In genomic region chr16:86680661-86681439, GRCh38 we compare ENCODE assay signal across 12 cellular contexts.
DNase-seq lines count a peak whose midpoint lies in the region; ATAC-seq and TF ChIP-seq lines count a peak whose summit lies in the region.
"Had no signal": no experiment of that assay in that cellular context is flagged by ENCODE, and none has a peak within 500 bp of the region (broad histone marks: within the 10 kb centered on the region; RNA-seq: fewer than 3 reads in every experiment).

No MANE protein-coding gene starts in this region.

- DNase-seq in GM23248 = peak; percentile 26
- DNase-seq in astrocyte of the hippocampus (ENCODE audit: low read depth, low spot score) = peak; percentile 65
- DNase-seq in right atrium auricular region (ENCODE audit: low spot score) = no peak
- DNase-seq in stomach = no peak
- DNase-seq in naive thymus-derived CD4-positive, alpha-beta T cell = no peak
- no peak for DNase-seq in NCI-H526 (lab: John Stamatoyannopoulos, UW)
- no peak for DNase-seq in 8988T
- no peak for DNase-seq in activated naive CD8-positive, alpha-beta T cell treated with anti-CD3 and anti-CD28 coated beads for 36 hours
- DNase-seq: activated B cell treated with CpG ODN at 0.5 μM for 24 hours; effector memory CD4-positive, alpha-beta T cell; KBM-7 had no signal

- H3F3A ChIP-seq in GM23248 (ENCODE audit: insufficient read depth) = peaks cover 29% of the 10 kb centered on the region

- H3K4me1 ChIP-seq in GM23248 (ENCODE audit: insufficient read depth) (peaks cover 28% of the 10 kb centered on the region), right atrium auricular region (peaks cover 0 to 16% of the 10 kb centered on the region in 2 donors), stomach (no peaks in the 10 kb centered on the region)
- no peaks in the 10 kb centered on the region for H3K4me1 ChIP-seq in naive thymus-derived CD4-positive, alpha-beta T cell (ENCODE audit: control insufficient read depth in 2 of 2, insufficient read depth in 2 of 2, low read length in 2 of 2)

- no peaks in the 10 kb centered on the region for H3K9me2 ChIP-seq in GM23248 (ENCODE audit: insufficient read depth)

- POLR2A ChIA-PET in naive thymus-derived CD4-positive, alpha-beta T cell (lab: Charles Lee) = no interaction called here

- no peak for ATAC-seq in naive thymus-derived CD4-positive, alpha-beta T cell

- H3K36me3 Mint-ChIP-seq in naive thymus-derived CD4-positive, alpha-beta T cell = peaks cover 0 to 6% (median 4%) of the 10 kb centered on the region in 5 donors
- no peaks in the 10 kb centered on the region for H3K36me3 Mint-ChIP-seq in activated naive CD8-positive, alpha-beta T cell treated with anti-CD3 and anti-CD28 coated beads for 36 hours

- H3K79me2 ChIP-seq in GM23248 (ENCODE audit: insufficient read depth) = no peaks in the 10 kb centered on the region

- WGBS in GM23248 (ENCODE audit: low coverage in 1 of 2, low lambda C conversion rate in 2 of 2, missing lambda C conversion rate in 2 of 2), 2 experiments = 58 to 66% methylated on average over 25 to 26 of the region's 26 CpGs
- WGBS in stomach, 5 donors = 67 to 80% (median 75%) methylated on average over 26 of the region's 26 CpGs

- intact Hi-C loops in stomach (cut with DNase I; ENCODE audit: low total_unique reads) = no loop called here
- intact Hi-C loops in naive thymus-derived CD4-positive, alpha-beta T cell (cut with micrococcal nuclease) = no loop called here

- H3K36me3 ChIP-seq in GM23248 (ENCODE audit: low read depth) = no peaks in the 10 kb centered on the region
- no peaks in the 10 kb centered on the region for H3K36me3 ChIP-seq in right atrium auricular region
- no peaks in the 10 kb centered on the region for H3K36me3 ChIP-seq in stomach
- no peaks in the 10 kb centered on the region for H3K36me3 ChIP-seq in naive thymus-derived CD4-positive, alpha-beta T cell (ENCODE audit: control insufficient read depth in 2 of 3, insufficient read depth in 3 of 3, low read length in 3 of 3)
- H3K36me3 ChIP-seq: neutrophil had no signal

- no peak overlapping the region for H2AFZ ChIP-seq in GM23248

- 0 out of 2 replicates have a peak overlapping the region, but pooled peaks have one; percentile 10 for H3K9ac ChIP-seq in GM23248

- H3K4me3 Mint-ChIP-seq in naive thymus-derived CD4-positive, alpha-beta T cell = no peak overlapping the region
- H3K4me3 Mint-ChIP-seq in activated naive CD8-positive, alpha-beta T cell treated with anti-CD3 and anti-CD28 coated beads for 36 hours = no peak overlapping the region
- H3K4me3 Mint-ChIP-seq: activated B cell treated with CpG ODN at 0.5 μM for 24 hours had no signal

- H3K4me3 ChIP-seq in GM23248 = peak overlapping the region; percentile 35
- peak overlapping the region in 1 of 2 donors; percentile 15 for H3K4me3 ChIP-seq in right atrium auricular region
- no peak overlapping the region for H3K4me3 ChIP-seq in stomach
- no peak overlapping the region for H3K4me3 ChIP-seq in naive thymus-derived CD4-positive, alpha-beta T cell (ENCODE audit: low read length)

- H3K9me3 ChIP-seq in GM23248 (ENCODE audit: low read depth) (no peaks in the 10 kb centered on the region), right atrium auricular region (no peaks in the 10 kb centered on the region), stomach (peaks cover 0 to 11% (median 0%) of the 10 kb centered on the region in 4 donors)
- no peaks in the 10 kb centered on the region for H3K9me3 ChIP-seq in naive thymus-derived CD4-positive, alpha-beta T cell (ENCODE audit: control insufficient read depth in 2 of 3, low read length in 3 of 3)
- H3K9me3 ChIP-seq: neutrophil had no signal

- no peak for TF ChIP-seq POLR2A in stomach (IDR thresholded peaks at IDR 0.05)

- H3K9me3 Mint-ChIP-seq in naive thymus-derived CD4-positive, alpha-beta T cell = peaks cover 0 to 20% (median 5%) of the 10 kb centered on the region in 11 donors
- H3K9me3 Mint-ChIP-seq in activated naive CD8-positive, alpha-beta T cell treated with anti-CD3 and anti-CD28 coated beads for 36 hours = no peaks in the 10 kb centered on the region
- H3K9me3 Mint-ChIP-seq: activated B cell treated with CpG ODN at 0.5 μM for 24 hours had no signal

- no peak overlapping the region for H3K27ac Mint-ChIP-seq in naive thymus-derived CD4-positive, alpha-beta T cell
- no peak overlapping the region for H3K27ac Mint-ChIP-seq in activated naive CD8-positive, alpha-beta T cell treated with anti-CD3 and anti-CD28 coated beads for 36 hours
- H3K27ac Mint-ChIP-seq: activated B cell treated with CpG ODN at 0.5 μM for 24 hours had no signal

- H3K27me3 Mint-ChIP-seq in naive thymus-derived CD4-positive, alpha-beta T cell = peaks cover 5 to 37% (median 24%) of the 10 kb centered on the region in 5 donors
- peaks cover 25% of the 10 kb centered on the region for H3K27me3 Mint-ChIP-seq in activated naive CD8-positive, alpha-beta T cell treated with anti-CD3 and anti-CD28 coated beads for 36 hours

- in situ Hi-C loops in GM23248 (cut with MboI) = no loop called here

- H3K4me2 ChIP-seq in GM23248 (ENCODE audit: unreplicated experiment) = peak overlapping the region; percentile 51

- TF ChIP-seq CTCF in right atrium auricular region (IDR thresholded peaks at IDR 0.05) (no peak), stomach (IDR thresholded peaks at IDR 0.05) (no peak)

- no peaks in the 10 kb centered on the region for H4K20me1 ChIP-seq in GM23248 (ENCODE audit: insufficient read depth)

- CTCF ChIA-PET in naive thymus-derived CD4-positive, alpha-beta T cell (lab: Charles Lee) = interaction anchor here (0.6 kb wide), 1 partner anchor 695 kb away, joined by 3 read pairs; no protein-coding TSS in a partner anchor

- no peaks in the 10 kb centered on the region for H3K27me3 ChIP-seq in GM23248 (replicated peaks; ENCODE audit: insufficient read depth)
- no peaks in the 10 kb centered on the region for H3K27me3 ChIP-seq in right atrium auricular region
- H3K27me3 ChIP-seq in stomach = peaks cover 0 to 58% (median 4%) of the 10 kb centered on the region in 3 donors
- no peaks in the 10 kb centered on the region for H3K27me3 ChIP-seq in naive thymus-derived CD4-positive, alpha-beta T cell (ENCODE audit: control insufficient read depth in 2 of 2, insufficient read depth in 2 of 2, low read length in 2 of 2)

- no peak for TF ChIP-seq EP300 in stomach (IDR thresholded peaks at IDR 0.05)

- H3K4me1 Mint-ChIP-seq in naive thymus-derived CD4-positive, alpha-beta T cell = peaks cover 0 to 9% (median 0%) of the 10 kb centered on the region in 7 donors
- no peaks in the 10 kb centered on the region for H3K4me1 Mint-ChIP-seq in activated naive CD8-positive, alpha-beta T cell treated with anti-CD3 and anti-CD28 coated beads for 36 hours
- H3K4me1 Mint-ChIP-seq: activated B cell treated with CpG ODN at 0.5 μM for 24 hours had no signal

- H3K27ac ChIP-seq in GM23248 (peak overlapping the region; percentile 62), right atrium auricular region (peak overlapping the region; percentile 76 to 84), stomach (peak overlapping the region in 3 of 5 donors; percentile 11 to 39 (median 25))
- H3K27ac ChIP-seq in naive thymus-derived CD4-positive, alpha-beta T cell (ENCODE audit: low read depth, low read length) = no peak overlapping the region
- H3K27ac ChIP-seq: neutrophil had no signal

Comparison
In these comparisons a context has a peak if more than half of its experiments do, and no peak if none do; other contexts are left out.
1. DNase-seq: peak in GM23248 (single experiment) and astrocyte of the hippocampus (single experiment); none in right atrium auricular region (single experiment), stomach (single experiment), naive thymus-derived CD4-positive, alpha-beta T cell (0 of 9), NCI-H526 (0 of 2), 8988T (single experiment) and activated naive CD8-positive, alpha-beta T cell treated with anti-CD3 and anti-CD28 coated beads for 36 hours (single experiment).